In the genomic region with DNA sequence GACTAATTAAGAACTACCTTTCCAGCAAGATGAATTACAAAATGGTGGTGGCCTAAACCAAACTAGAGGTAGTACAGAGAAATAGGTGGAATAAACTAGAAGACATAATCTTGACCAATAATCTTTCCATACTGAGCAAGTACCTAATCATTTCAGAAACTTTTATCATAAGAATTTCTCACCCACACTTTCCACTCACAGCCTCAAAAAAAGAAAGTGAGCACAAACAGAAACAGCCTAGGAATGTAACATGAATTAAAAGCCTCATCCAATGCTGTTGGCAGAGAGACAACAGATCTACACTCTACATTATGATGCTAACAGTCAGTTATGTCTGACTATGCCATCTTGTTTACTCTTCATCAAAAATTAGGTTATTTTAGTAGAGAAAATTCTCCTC, we compare ENCODE assay signal across 1 cellular context.
TF ChIP-seq lines count a peak whose summit lies in the region.

No MANE protein-coding gene starts in this region.

TF ChIP-seq in HEK293, 187 proteins besides CTCF, POLR2A, EP300 and RAD21 (continued from another document):
- TF ChIP-seq, protein P1, sequence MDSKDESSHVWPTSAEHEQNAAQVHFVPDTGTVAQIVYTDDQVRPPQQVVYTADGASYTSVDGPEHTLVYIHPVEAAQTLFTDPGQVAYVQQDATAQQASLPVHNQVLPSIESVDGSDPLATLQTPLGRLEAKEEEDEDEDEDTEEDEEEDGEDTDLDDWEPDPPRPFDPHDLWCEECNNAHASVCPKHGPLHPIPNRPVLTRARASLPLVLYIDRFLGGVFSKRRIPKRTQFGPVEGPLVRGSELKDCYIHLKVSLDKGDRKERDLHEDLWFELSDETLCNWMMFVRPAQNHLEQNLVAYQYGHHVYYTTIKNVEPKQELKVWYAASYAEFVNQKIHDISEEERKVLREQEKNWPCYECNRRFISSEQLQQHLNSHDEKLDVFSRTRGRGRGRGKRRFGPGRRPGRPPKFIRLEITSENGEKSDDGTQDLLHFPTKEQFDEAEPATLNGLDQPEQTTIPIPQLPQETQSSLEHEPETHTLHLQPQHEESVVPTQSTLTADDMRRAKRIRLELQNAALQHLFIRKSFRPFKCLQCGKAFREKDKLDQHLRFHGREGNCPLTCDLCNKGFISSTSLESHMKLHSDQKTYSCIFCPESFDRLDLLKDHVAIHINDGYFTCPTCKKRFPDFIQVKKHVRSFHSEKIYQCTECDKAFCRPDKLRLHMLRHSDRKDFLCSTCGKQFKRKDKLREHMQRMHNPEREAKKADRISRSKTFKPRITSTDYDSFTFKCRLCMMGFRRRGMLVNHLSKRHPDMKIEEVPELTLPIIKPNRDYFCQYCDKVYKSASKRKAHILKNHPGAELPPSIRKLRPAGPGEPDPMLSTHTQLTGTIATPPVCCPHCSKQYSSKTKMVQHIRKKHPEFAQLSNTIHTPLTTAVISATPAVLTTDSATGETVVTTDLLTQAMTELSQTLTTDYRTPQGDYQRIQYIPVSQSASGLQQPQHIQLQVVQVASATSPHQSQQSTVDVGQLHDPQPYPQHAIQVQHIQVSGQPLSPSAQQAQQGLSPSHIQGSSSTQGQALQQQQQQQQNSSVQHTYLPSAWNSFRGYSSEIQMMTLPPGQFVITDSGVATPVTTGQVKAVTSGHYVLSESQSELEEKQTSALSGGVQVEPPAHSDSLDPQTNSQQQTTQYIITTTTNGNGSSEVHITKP (tag by site-specific recombination; IDR thresholded peaks at IDR 0.05): 0 out of 2 replicates have a peak, but pooled peaks have one; percentile 49
